ENCODE assay signal across 8 cellular contexts in genomic region chr1:151047591-151047924, GRCh38. TPM values are rescaled to one million over a fixed set of nuclear protein-coding genes. Genes with fewer than 3 reads are reported as not detected.
DNase-seq lines count a peak whose midpoint lies in the region; ATAC-seq and TF ChIP-seq lines count a peak whose summit lies in the region.

C1orf56 (plus strand) TSS chr1:151047751; CDS start chr1:151047848, 97 bp downstream.

- no peak for TF ChIP-seq RAD21 in liver (IDR thresholded peaks at IDR 0.05)

- peak within 1 kb of the TSS; percentile 63 to 76 for H3K9ac ChIP-seq in liver (ENCODE audit: low read depth in 1 of 2, low read length in 2 of 2)

- 0 to 1% methylated on average over 29 of the region's 29 CpGs for WGBS in ectodermal cell, 2 experiments
- under 1% methylated on average over 29 of the region's 29 CpGs for WGBS in liver

- H3K9me3 ChIP-seq in ectodermal cell (ENCODE audit: control insufficient read depth, low read length), result no peaks in the 10 kb centered on the region
- no peaks in the 10 kb centered on the region for H3K9me3 ChIP-seq in liver (ENCODE audit: control insufficient read depth in 4 of 4, low read length in 3 of 4)

- peaks cover 3% of the 10 kb centered on the region for H3K4me1 ChIP-seq in ectodermal cell (ENCODE audit: control insufficient read depth, insufficient read depth, low read length)
- peaks cover 0 to 16% (median 12%) of the 10 kb centered on the region in 4 donors for H3K4me1 ChIP-seq in liver (ENCODE audit: control insufficient read depth in 4 of 4, insufficient read depth in 4 of 4, low read length in 3 of 4)

- H3K36me3 ChIP-seq in ectodermal cell (ENCODE audit: control insufficient read depth, insufficient read depth, low read length) (no peaks in the 10 kb centered on the region), liver (ENCODE audit: control insufficient read depth in 4 of 4, insufficient read depth in 3 of 4, low read depth in 1 of 4, low read length in 3 of 4) (peaks cover 0 to 15% (median 9%) of the 10 kb centered on the region in 4 donors)

- TF ChIP-seq CTCF in GM10266 (IDR thresholded peaks at IDR 0.05; ENCODE audit: control insufficient read depth, insufficient read depth, low read depth, missing control alignments) (no peak), liver (IDR thresholded peaks at IDR 0.05; ENCODE audit: low read depth, low read length, missing input control) (no peak)

- H3K27me3 ChIP-seq in ectodermal cell (ENCODE audit: control insufficient read depth, insufficient read depth, low read length, poor library complexity, severe bottlenecking), result no peaks in the 10 kb centered on the region
- H3K27me3 ChIP-seq in liver (ENCODE audit: control insufficient read depth in 4 of 4, insufficient read depth in 4 of 4, low read length in 3 of 4), result no peaks in the 10 kb centered on the region

- H3K4me3 ChIP-seq in ectodermal cell (ENCODE audit: insufficient read depth, low read depth, low read length), result peak within 1 kb of the TSS; percentile 93
- peak within 1 kb of the TSS; percentile 70 to 83 (median 81) for H3K4me3 ChIP-seq in liver (ENCODE audit: low read depth in 1 of 3, low read length in 3 of 3)

- H3K27ac ChIP-seq in ectodermal cell (ENCODE audit: insufficient read depth, low read depth, low read length, poor library complexity, severe bottlenecking) (peak within 1 kb of the TSS; percentile 71), liver (ENCODE audit: low read depth in 1 of 2, low read length in 2 of 2) (peak within 1 kb of the TSS; percentile 71 to 73)

- DNase-seq in GM10266 (ENCODE audit: extremely low spot score) (peak; percentile 84), NCI-H2196 treated with DMSO at 0.1 percent for 48 hours (lab: John Stamatoyannopoulos, UW; ENCODE audit: unreplicated experiment) (peak; percentile 55), MV-4-11 (lab: John Stamatoyannopoulos, UW) (no peak)
- DNase-seq in activated CD4-positive, alpha-beta T cell treated with anti-CD3 and anti-CD28 coated beads, Interleukin-2, amount 50 U/mL, for 4 hours, result peak; percentile 36 to 39
- peak; percentile 35 for DNase-seq in stimulated activated CD8-positive, alpha-beta memory T cell treated with anti-CD3 and anti-CD28 coated beads, Interleukin-15, amount 100 ng/mL, for 24 hours (ENCODE audit: low read depth)

- peak; percentile 70 for ATAC-seq in HG02678 (IDR thresholded peaks at IDR 0.05; ENCODE audit: unreplicated experiment)

TF ChIP-seq in liver, 16 proteins besides CTCF, POLR2A, EP300 and RAD21:
- TF ChIP-seq FOXA2 (IDR thresholded peaks at IDR 0.05), result no peak
- no peak for TF ChIP-seq TAF1 (conservative IDR thresholded peaks at IDR 0.05)
- no peak for TF ChIP-seq RXRA (IDR thresholded peaks at IDR 0.05)
- no peak for TF ChIP-seq YY1 (IDR thresholded peaks at IDR 0.05)
- TF ChIP-seq SP1 (IDR thresholded peaks at IDR 0.05), result no peak
- TF ChIP-seq, protein P1, sequence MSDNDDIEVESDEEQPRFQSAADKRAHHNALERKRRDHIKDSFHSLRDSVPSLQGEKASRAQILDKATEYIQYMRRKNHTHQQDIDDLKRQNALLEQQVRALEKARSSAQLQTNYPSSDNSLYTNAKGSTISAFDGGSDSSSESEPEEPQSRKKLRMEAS (IDR thresholded peaks at IDR 0.05), result no peak
- no peak for TF ChIP-seq HNF4A (conservative IDR thresholded peaks at IDR 0.05)
- TF ChIP-seq ATF3 (IDR thresholded peaks at IDR 0.05), result no peak
- TF ChIP-seq, protein P2, sequence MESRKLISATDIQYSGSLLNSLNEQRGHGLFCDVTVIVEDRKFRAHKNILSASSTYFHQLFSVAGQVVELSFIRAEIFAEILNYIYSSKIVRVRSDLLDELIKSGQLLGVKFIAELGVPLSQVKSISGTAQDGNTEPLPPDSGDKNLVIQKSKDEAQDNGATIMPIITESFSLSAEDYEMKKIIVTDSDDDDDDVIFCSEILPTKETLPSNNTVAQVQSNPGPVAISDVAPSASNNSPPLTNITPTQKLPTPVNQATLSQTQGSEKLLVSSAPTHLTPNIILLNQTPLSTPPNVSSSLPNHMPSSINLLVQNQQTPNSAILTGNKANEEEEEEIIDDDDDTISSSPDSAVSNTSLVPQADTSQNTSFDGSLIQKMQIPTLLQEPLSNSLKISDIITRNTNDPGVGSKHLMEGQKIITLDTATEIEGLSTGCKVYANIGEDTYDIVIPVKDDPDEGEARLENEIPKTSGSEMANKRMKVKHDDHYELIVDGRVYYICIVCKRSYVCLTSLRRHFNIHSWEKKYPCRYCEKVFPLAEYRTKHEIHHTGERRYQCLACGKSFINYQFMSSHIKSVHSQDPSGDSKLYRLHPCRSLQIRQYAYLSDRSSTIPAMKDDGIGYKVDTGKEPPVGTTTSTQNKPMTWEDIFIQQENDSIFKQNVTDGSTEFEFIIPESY (IDR thresholded peaks at IDR 0.05), result no peak
- no peak for TF ChIP-seq HNF4G (IDR thresholded peaks at IDR 0.05)
- no peak for TF ChIP-seq JUND (IDR thresholded peaks at IDR 0.05)
- no peak for TF ChIP-seq GABPA (IDR thresholded peaks at IDR 0.05 in 1 of 2, conservative IDR thresholded peaks at IDR 0.05 in 1 of 2)
- no peak for TF ChIP-seq FOXA1 (IDR thresholded peaks at IDR 0.05)
- TF ChIP-seq EGR1 (IDR thresholded peaks at IDR 0.05; ENCODE audit: low read depth in 2 of 2), result no peak
- TF ChIP-seq, protein P3, sequence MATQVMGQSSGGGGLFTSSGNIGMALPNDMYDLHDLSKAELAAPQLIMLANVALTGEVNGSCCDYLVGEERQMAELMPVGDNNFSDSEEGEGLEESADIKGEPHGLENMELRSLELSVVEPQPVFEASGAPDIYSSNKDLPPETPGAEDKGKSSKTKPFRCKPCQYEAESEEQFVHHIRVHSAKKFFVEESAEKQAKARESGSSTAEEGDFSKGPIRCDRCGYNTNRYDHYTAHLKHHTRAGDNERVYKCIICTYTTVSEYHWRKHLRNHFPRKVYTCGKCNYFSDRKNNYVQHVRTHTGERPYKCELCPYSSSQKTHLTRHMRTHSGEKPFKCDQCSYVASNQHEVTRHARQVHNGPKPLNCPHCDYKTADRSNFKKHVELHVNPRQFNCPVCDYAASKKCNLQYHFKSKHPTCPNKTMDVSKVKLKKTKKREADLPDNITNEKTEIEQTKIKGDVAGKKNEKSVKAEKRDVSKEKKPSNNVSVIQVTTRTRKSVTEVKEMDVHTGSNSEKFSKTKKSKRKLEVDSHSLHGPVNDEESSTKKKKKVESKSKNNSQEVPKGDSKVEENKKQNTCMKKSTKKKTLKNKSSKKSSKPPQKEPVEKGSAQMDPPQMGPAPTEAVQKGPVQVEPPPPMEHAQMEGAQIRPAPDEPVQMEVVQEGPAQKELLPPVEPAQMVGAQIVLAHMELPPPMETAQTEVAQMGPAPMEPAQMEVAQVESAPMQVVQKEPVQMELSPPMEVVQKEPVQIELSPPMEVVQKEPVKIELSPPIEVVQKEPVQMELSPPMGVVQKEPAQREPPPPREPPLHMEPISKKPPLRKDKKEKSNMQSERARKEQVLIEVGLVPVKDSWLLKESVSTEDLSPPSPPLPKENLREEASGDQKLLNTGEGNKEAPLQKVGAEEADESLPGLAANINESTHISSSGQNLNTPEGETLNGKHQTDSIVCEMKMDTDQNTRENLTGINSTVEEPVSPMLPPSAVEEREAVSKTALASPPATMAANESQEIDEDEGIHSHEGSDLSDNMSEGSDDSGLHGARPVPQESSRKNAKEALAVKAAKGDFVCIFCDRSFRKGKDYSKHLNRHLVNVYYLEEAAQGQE (IDR thresholded peaks at IDR 0.05), result no peak
- no peak for TF ChIP-seq NR2F2 (IDR thresholded peaks at IDR 0.05)
TF ChIP-seq in liver: peak in this region for 0.

RNA-seq across cellular contexts. Expression of gene C1orf56, which starts in this region (rescaled TPM):
- 4.4 TPM for polyA plus RNA-seq in ectodermal cell (2013, experiment 1 of 4)
- 3.6 TPM for polyA plus RNA-seq in ectodermal cell (2013, experiment 2 of 4)
- 6.6 TPM for polyA plus RNA-seq in ectodermal cell (2013, experiment 3 of 4)
- 6.4 TPM for polyA plus RNA-seq in ectodermal cell (2013, experiment 4 of 4)
- total RNA-seq in liver, result 1 to 10 TPM; 1.5 to 2.2 TPM
- polyA plus RNA-seq in liver, result 10 to 100 TPM in 1 of 2 donors, 1 to 10 TPM in 1; 4.3 to 11.2 TPM
